23 cellular contexts compared by ENCODE assay signal in the genomic region with DNA sequence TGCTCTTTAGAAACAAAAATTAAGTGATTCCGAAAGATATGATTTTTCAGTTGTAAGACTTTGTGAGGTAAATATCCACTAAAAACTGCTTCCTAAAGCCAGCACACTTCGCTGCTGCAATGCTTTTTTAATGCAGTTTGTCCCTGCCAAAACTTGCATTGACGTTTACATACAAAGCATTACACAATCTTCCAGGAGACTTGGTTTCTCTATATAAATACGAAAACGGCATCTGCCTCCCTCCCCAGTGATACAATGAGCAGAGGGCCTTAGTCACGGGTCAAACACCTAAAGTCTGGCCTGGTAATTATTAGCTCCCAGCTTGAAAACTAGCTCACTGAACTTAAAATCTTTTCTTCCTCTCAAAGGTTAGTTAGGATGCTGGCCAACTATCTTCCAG.
DNase-seq lines count a peak whose midpoint lies in the region; ATAC-seq and TF ChIP-seq lines count a peak whose summit lies in the region.
"Had no signal": no experiment of that assay in that cellular context is flagged by ENCODE, and none has a peak within 500 bp of the region (broad histone marks: within the 10 kb centered on the region; RNA-seq: fewer than 3 reads in every experiment).

No MANE protein-coding gene starts in this region.

- peaks cover 95% of the 10 kb centered on the region for H3K79me2 ChIP-seq in MM.1S (ENCODE audit: low read length)

- H3K9me3 ChIP-seq in MM.1S (replicated peaks; ENCODE audit: insufficient read depth, low read length) (no peaks in the 10 kb centered on the region), suprapubic skin (no peaks in the 10 kb centered on the region), ascending aorta (no peaks in the 10 kb centered on the region)
- H3K9me3 ChIP-seq: pancreas, tibial nerve had no signal

- peaks cover 30% of the 10 kb centered on the region for H3K4me1 Mint-ChIP-seq in glutamatergic neuron (ENCODE audit: low read depth, unreplicated experiment)
- peaks cover 44% of the 10 kb centered on the region for H3K4me1 Mint-ChIP-seq in nephron

- ATAC-seq in HG03025 (IDR thresholded peaks at IDR 0.05; ENCODE audit: low FRiP score, unreplicated experiment): no peak
- ATAC-seq: pancreas, T-cell had no signal

- no peak overlapping the region for H3K9ac ChIP-seq in MM.1S (ENCODE audit: low read length)

- peak overlapping the region; percentile 61 for H3K4me2 ChIP-seq in MM.1S (ENCODE audit: low read depth, low read length)

- H3K27ac Mint-ChIP-seq in glutamatergic neuron (ENCODE audit: unreplicated experiment) (peak overlapping the region; percentile 50), nephron (peak overlapping the region; percentile 39 to 82 (median 66))
- H3K27ac Mint-ChIP-seq: HFFc6, T-cell had no signal

- H3F3A ChIP-seq in MM.1S (ENCODE audit: insufficient read depth, low read length): peaks cover 36% of the 10 kb centered on the region

- intact Hi-C loops in ascending aorta (cut with DNase I): no loop called here

- 73% methylated on average over 6 of the region's 6 CpGs for WGBS in suprapubic skin

- no peak for TF ChIP-seq EP300 in suprapubic skin (IDR thresholded peaks at IDR 0.05)

- H3K4me3 Mint-ChIP-seq in glutamatergic neuron (ENCODE audit: unreplicated experiment): no peak overlapping the region
- no peak overlapping the region for H3K4me3 Mint-ChIP-seq in nephron
- H3K4me3 Mint-ChIP-seq: HFFc6, T-cell had no signal

- H3K27me3 Mint-ChIP-seq in glutamatergic neuron (ENCODE audit: unreplicated experiment): no peaks in the 10 kb centered on the region
- no peaks in the 10 kb centered on the region for H3K27me3 Mint-ChIP-seq in nephron (ENCODE audit: low read depth)
- H3K27me3 Mint-ChIP-seq: T-cell had no signal

- H4K20me1 ChIP-seq in MM.1S (ENCODE audit: insufficient read depth, low read length): no peaks in the 10 kb centered on the region

- H3K36me3 Mint-ChIP-seq in glutamatergic neuron (ENCODE audit: unreplicated experiment): no peaks in the 10 kb centered on the region
- no peaks in the 10 kb centered on the region for H3K36me3 Mint-ChIP-seq in nephron (ENCODE audit: low read depth)
- H3K36me3 Mint-ChIP-seq: T-cell had no signal

- H3K4me1 ChIP-seq in MM.1S (ENCODE audit: low read length) (peaks cover 41% of the 10 kb centered on the region), suprapubic skin (peaks cover 44% of the 10 kb centered on the region), ascending aorta (no peaks in the 10 kb centered on the region)
- H3K4me1 ChIP-seq: pancreas had no signal

- H3K9me3 Mint-ChIP-seq in glutamatergic neuron (ENCODE audit: unreplicated experiment) (peaks cover 3% of the 10 kb centered on the region), nephron (no peaks in the 10 kb centered on the region)
- H3K9me3 Mint-ChIP-seq: HFFc6, T-cell had no signal

- H3K36me3 ChIP-seq in MM.1S (replicated peaks; ENCODE audit: insufficient read depth, low read length) (no peaks in the 10 kb centered on the region), suprapubic skin (no peaks in the 10 kb centered on the region), ascending aorta (no peaks in the 10 kb centered on the region)
- H3K36me3 ChIP-seq: pancreas, tibial nerve had no signal

- TF ChIP-seq POLR2A in suprapubic skin (IDR thresholded peaks at IDR 0.05): no peak

- no peak overlapping the region for H3K4me3 ChIP-seq in MM.1S (ENCODE audit: low read length)
- H3K4me3 ChIP-seq in cardiac fibroblast (replicated peaks in 1 of 2; ENCODE audit: low read depth in 2 of 2, low read length in 2 of 2): no peak overlapping the region
- no peak overlapping the region for H3K4me3 ChIP-seq in suprapubic skin
- H3K4me3 ChIP-seq in ascending aorta: no peak overlapping the region
- H3K4me3 ChIP-seq: lung, pancreas, tibial nerve had no signal

- TF ChIP-seq CTCF in MM.1S (IDR thresholded peaks at IDR 0.05; ENCODE audit: low read length) (no peak), cardiac fibroblast (IDR thresholded peaks at IDR 0.05; ENCODE audit: low read depth, low read length) (no peak), glutamatergic neuron (IDR thresholded peaks at IDR 0.05; ENCODE audit: partially characterized antibody, unreplicated experiment) (no peak), nephron (IDR thresholded peaks at IDR 0.05; ENCODE audit: unreplicated experiment in 3 of 3) (no peak), suprapubic skin (IDR thresholded peaks at IDR 0.05) (no peak), ascending aorta (IDR thresholded peaks at IDR 0.05) (no peak)

- H3K9me2 ChIP-seq in MM.1S (replicated peaks; ENCODE audit: insufficient read depth, low read length): no peaks in the 10 kb centered on the region

- H3K27ac ChIP-seq in MM.1S (ENCODE audit: low read length) (peak overlapping the region; percentile 87; the same call in 1 of the 2 replicates), suprapubic skin (no peak overlapping the region), ascending aorta (no peak overlapping the region)
- H3K27ac ChIP-seq: pancreas, tibial nerve had no signal

- no peak overlapping the region for H2AFZ ChIP-seq in MM.1S (ENCODE audit: low read length)

- no peaks in the 10 kb centered on the region for H3K27me3 ChIP-seq in MM.1S (replicated peaks; ENCODE audit: insufficient read depth, low read length)
- H3K27me3 ChIP-seq in suprapubic skin: no peaks in the 10 kb centered on the region
- no peaks in the 10 kb centered on the region for H3K27me3 ChIP-seq in ascending aorta
- H3K27me3 ChIP-seq: pancreas, tibial nerve had no signal

- no peak for DNase-seq in MM.1S
- peak; percentile 80 to 83 for DNase-seq in cardiac fibroblast (ENCODE audit: low read depth in 2 of 2)
- no peak for DNase-seq in glutamatergic neuron
- DNase-seq in suprapubic skin (ENCODE audit: low spot score in 2 of 2): no peak
- no peak for DNase-seq in ascending aorta (ENCODE audit: low spot score in 2 of 2)
- no peak for DNase-seq in DMS153 treated with DMSO at 0.1 percent for 48 hours (lab: John Stamatoyannopoulos, UW; ENCODE audit: unreplicated experiment)
- DNase-seq: activated CD4-positive, alpha-beta T cell treated with anti-CD3 and anti-CD28 coated beads, Interleukin-2, amount 50 U/mL, for 1 hour; activated CD8-positive, alpha-beta memory T cell treated with anti-CD3 and anti-CD28 coated beads, Interleukin-2, amount 50 U/mL, for 48 hours; activated effector memory CD4-positive, alpha-beta T cell treated with anti-CD3 and anti-CD28 coated beads, Interleukin-2, amount 50 U/mL, for 16 hours; amygdala; DND-41; HFFc6; NCI-H187 treated with DMSO at 0.1 percent for 48 hours; NCI-H345; pancreas; SHP77; stimulated activated CD4-positive, alpha-beta T cell treated with anti-CD3 and anti-CD28 coated beads, Interleukin-1b, Interleukin-23, amount 100 ng/mL, for 48 hours; stimulated activated naive CD4-positive, alpha-beta T cell treated with Interleukin-2 at 50 U/mL for 16 hours; T-cell had no signal

Comparison
In these comparisons a context has a peak if more than half of its experiments do, and no peak if none do; other contexts are left out.
1. DNase-seq: peak in cardiac fibroblast (2 of 2); none in MM.1S (single experiment), glutamatergic neuron (single experiment), suprapubic skin (0 of 2), ascending aorta (0 of 2) and DMS153 treated with DMSO at 0.1 percent for 48 hours (single experiment).